In genomic region chr6:147023581-147023980, GRCh38 we compare ENCODE assay signal across 1 cellular context.
TF ChIP-seq lines count a peak whose summit lies in the region.

No MANE protein-coding gene starts in this region.

TF ChIP-seq in GM23338, 12 proteins besides CTCF, POLR2A, EP300 and RAD21 (continued from another document):
- TF ChIP-seq REST (IDR thresholded peaks at IDR 0.05; ENCODE audit: unreplicated experiment): no peak
- no peak for TF ChIP-seq JUNB (IDR thresholded peaks at IDR 0.05; ENCODE audit: unreplicated experiment)
- no peak for TF ChIP-seq EZH2phosphoT487 (IDR thresholded peaks at IDR 0.05; ENCODE audit: unreplicated experiment)
- TF ChIP-seq ZNF114 (CRISPR knock-in tag; IDR thresholded peaks at IDR 0.05): no peak
